In genomic region chr22:27919222-27919942, GRCh38 we compare ENCODE assay signal across 8 cellular contexts. TPM values are rescaled to one million over a fixed set of nuclear protein-coding genes. Genes with fewer than 3 reads are reported as not detected.
DNase-seq lines count a peak whose midpoint lies in the region; ATAC-seq and TF ChIP-seq lines count a peak whose summit lies in the region.

Gene PITPNB, minus strand, starts transcription at chr22:27919256. Its CDS starts 65 bp downstream, at chr22:27919191.

- H3K27ac ChIP-seq in SK-N-MC (peak within 1 kb of the TSS; percentile 87), gastroesophageal sphincter (peak within 1 kb of the TSS; percentile 82 to 98 (median 96)), neutrophil (peak within 1 kb of the TSS; percentile 91)

- 0% methylated on average over 1 to 13 of the region's 68 CpGs for WGBS in gastroesophageal sphincter (ENCODE audit: low coverage in 1 of 2), 2 donors

- H3K4me1 ChIP-seq in gastroesophageal sphincter (peaks cover 7 to 63% (median 17%) of the 10 kb centered on the region in 3 donors), neutrophil (ENCODE audit: control insufficient read depth in 1 of 2, insufficient read depth in 1 of 2, low read depth in 1 of 2, low read length in 1 of 2) (peaks cover 23% of the 10 kb centered on the region in 2 experiments)

- H3K9me3 ChIP-seq in SK-N-MC (ENCODE audit: low read depth, low read length), result no peaks in the 10 kb centered on the region
- H3K9me3 ChIP-seq in gastroesophageal sphincter, result no peaks in the 10 kb centered on the region
- H3K9me3 ChIP-seq in neutrophil, result no peaks in the 10 kb centered on the region

- ATAC-seq in HG02571 (IDR thresholded peaks at IDR 0.05; ENCODE audit: unreplicated experiment), result peak; percentile 83
- ATAC-seq in gastroesophageal sphincter, result peak; percentile 95

- peak; percentile 88 to 89 for TF ChIP-seq POLR2A in gastroesophageal sphincter (IDR thresholded peaks at IDR 0.05)

- H3K4me1 Mint-ChIP-seq in activated naive CD4-positive, alpha-beta T cell treated with anti-CD3 and anti-CD28 coated beads, Interleukin-2, amount 10 ng/mL, durations not matched to agents 7 days and 5 days, result peaks cover 66% of the 10 kb centered on the region

- H3K27me3 ChIP-seq in gastroesophageal sphincter (no peaks in the 10 kb centered on the region), neutrophil (no peaks in the 10 kb centered on the region)

- H3K36me3 ChIP-seq in SK-N-MC (ENCODE audit: insufficient read depth, low read length), result peaks cover 24% of the 10 kb centered on the region
- H3K36me3 ChIP-seq in gastroesophageal sphincter, result peaks cover 0 to 14% of the 10 kb centered on the region in 2 donors
- peaks cover under 1% of the 10 kb centered on the region for H3K36me3 ChIP-seq in neutrophil

- H3K36me3 Mint-ChIP-seq in activated naive CD4-positive, alpha-beta T cell treated with anti-CD3 and anti-CD28 coated beads, Interleukin-2, amount 10 ng/mL, durations not matched to agents 7 days and 5 days, result peaks cover 48% of the 10 kb centered on the region

- TF ChIP-seq EP300 in gastroesophageal sphincter (IDR thresholded peaks at IDR 0.05), result no peak

- DNase-seq in GM04504 (ENCODE audit: low read depth) (peak; percentile 93), NCI-H1048 (lab: John Stamatoyannopoulos, UW) (peak; percentile 95), SK-N-MC (ENCODE audit: low read depth, low spot score) (peak; percentile 94)
- DNase-seq in activated naive CD4-positive, alpha-beta T cell treated with anti-CD3 and anti-CD28 coated beads, Interleukin-2, amount 10 ng/mL, durations not matched to agents 7 days and 5 days, result peak; percentile 98

- H3K27me3 Mint-ChIP-seq in activated naive CD4-positive, alpha-beta T cell treated with anti-CD3 and anti-CD28 coated beads, Interleukin-2, amount 10 ng/mL, durations not matched to agents 7 days and 5 days, result peaks cover 7% of the 10 kb centered on the region

- H3K27ac Mint-ChIP-seq in activated naive CD4-positive, alpha-beta T cell treated with anti-CD3 and anti-CD28 coated beads, Interleukin-2, amount 10 ng/mL, durations not matched to agents 7 days and 5 days, result peak within 1 kb of the TSS; percentile 99

- TF ChIP-seq CTCF in gastroesophageal sphincter (IDR thresholded peaks at IDR 0.05) (no peak), neutrophil (IDR thresholded peaks at IDR 0.05) (peak; percentile 29), subcutaneous adipose tissue (IDR thresholded peaks at IDR 0.05; ENCODE audit: low read depth) (no peak)

- CTCF ChIA-PET in activated naive CD4-positive, alpha-beta T cell treated with anti-CD3 and anti-CD28 coated beads, Interleukin-2, amount 10 ng/mL, durations not matched to agents 7 days and 5 days (lab: Charles Lee), result interaction anchor here (1.1 to 2.6 kb wide), 4 partner anchors 20 to 39 kb away, joined by 3 to 9 read pairs (median 4); no protein-coding TSS in a partner anchor

- H3K4me3 Mint-ChIP-seq in activated naive CD4-positive, alpha-beta T cell treated with anti-CD3 and anti-CD28 coated beads, Interleukin-2, amount 10 ng/mL, durations not matched to agents 7 days and 5 days, result peak within 1 kb of the TSS; percentile 100

- H3K4me3 ChIP-seq in SK-N-MC (peak within 1 kb of the TSS; percentile 87), gastroesophageal sphincter (peak within 1 kb of the TSS; percentile 87 to 100), neutrophil (ENCODE audit: low read depth in 1 of 2, low read length in 1 of 2) (peak within 1 kb of the TSS; percentile 77 to 82)

- H3K9me3 Mint-ChIP-seq in activated naive CD4-positive, alpha-beta T cell treated with anti-CD3 and anti-CD28 coated beads, Interleukin-2, amount 10 ng/mL, durations not matched to agents 7 days and 5 days, result no peaks in the 10 kb centered on the region

- H3K9ac ChIP-seq in SK-N-MC (ENCODE audit: insufficient read length), result peak within 1 kb of the TSS; percentile 91

RNA-seq across cellular contexts. Expression of gene PITPNB, which starts in this region (rescaled TPM):
- total RNA-seq in gastroesophageal sphincter, result 100 to 1,000 TPM in 1 of 4 donors, 10 to 100 TPM in 3; 62.8 to 103 (median 96.6) TPM
- 10 to 100 TPM; 43.5 to 89.3 (median 46.5) TPM for total RNA-seq in subcutaneous adipose tissue

Comparison
In these comparisons a context has a peak if more than half of its experiments do, and no peak if none do; other contexts are left out.
1. Peak in every context shown above with its lines: DNase-seq, ATAC-seq, H3K4me3 ChIP-seq and H3K27ac ChIP-seq.